ENCODE assay signal across 2 cellular contexts in genomic region chr3:128378631-128379347, GRCh38.
TF ChIP-seq lines count a peak whose summit lies in the region.

No MANE protein-coding gene starts in this region.

TF ChIP-seq in IMR-90, 13 proteins besides CTCF, POLR2A, EP300 and RAD21:
- no peak for TF ChIP-seq RFX5 (IDR thresholded peaks at IDR 0.05; ENCODE audit: low read depth, low read length)
- peak; percentile 59 for TF ChIP-seq RCOR1 (IDR thresholded peaks at IDR 0.05; ENCODE audit: insufficient replicate concordance, low read length)
- TF ChIP-seq CHD1 (IDR thresholded peaks at IDR 0.05; ENCODE audit: low read depth, low read length): no peak
- TF ChIP-seq MXI1 (IDR thresholded peaks at IDR 0.05; ENCODE audit: borderline replicate concordance, low read depth, low read length): no peak

TF ChIP-seq in H1, 55 proteins besides CTCF, POLR2A, EP300 and RAD21:
- TF ChIP-seq USF2 (IDR thresholded peaks at IDR 0.05; ENCODE audit: low read length) (no peak), RXRA (IDR thresholded peaks at IDR 0.05; ENCODE audit: insufficient read depth, low read depth, low read length) (no peak), CREB1 (IDR thresholded peaks at IDR 0.05) (no peak), SP2 (IDR thresholded peaks at IDR 0.05; ENCODE audit: low read length) (no peak), BCL11A (IDR thresholded peaks at IDR 0.05; ENCODE audit: low read depth in 2 of 2, low read length in 2 of 2) (no peak), TBP (IDR thresholded peaks at IDR 0.05; ENCODE audit: low read depth, low read length) (no peak), GTF2F1 (IDR thresholded peaks at IDR 0.05; ENCODE audit: borderline replicate concordance, low read depth, low read length) (no peak), MAFK (IDR thresholded peaks at IDR 0.05; ENCODE audit: low read depth, low read length) (no peak), SAP30 (IDR thresholded peaks at IDR 0.05; ENCODE audit: insufficient read depth, insufficient replicate concordance, low read length) (no peak), TEAD4 (IDR thresholded peaks at IDR 0.05; ENCODE audit: low read depth, low read length) (no peak), NRF1 (IDR thresholded peaks at IDR 0.05; ENCODE audit: low read depth, low read length) (no peak), FOSL1 (IDR thresholded peaks at IDR 0.05; ENCODE audit: insufficient read depth, low read depth, low read length) (no peak), PHF8 (conservative IDR thresholded peaks at IDR 0.05; ENCODE audit: low read depth, low read length) (no peak), BRCA1 (IDR thresholded peaks at IDR 0.05; ENCODE audit: low read depth, low read length) (no peak), RFX5 (IDR thresholded peaks at IDR 0.05; ENCODE audit: borderline replicate concordance, low read depth, low read length) (no peak), CBX5 (IDR thresholded peaks at IDR 0.05; ENCODE audit: low read depth, low read length) (no peak), SP1 (IDR thresholded peaks at IDR 0.05; ENCODE audit: low read depth, low read length) (no peak), KDM5A (IDR thresholded peaks at IDR 0.05; ENCODE audit: low read length) (no peak), CBX8 (IDR thresholded peaks at IDR 0.05; ENCODE audit: borderline replicate concordance, low read depth, low read length) (no peak)
